Comparison of ENCODE assay signal across 8 cellular contexts in genomic region chr15:40953713-40954074, GRCh38. TPM values are rescaled to one million over a fixed set of nuclear protein-coding genes. Genes with fewer than 3 reads are reported as not detected.
DNase-seq lines count a peak whose midpoint lies in the region; ATAC-seq and TF ChIP-seq lines count a peak whose summit lies in the region.

No MANE protein-coding gene starts in this region.

- no peak for TF ChIP-seq POLR2A in right lobe of liver (IDR thresholded peaks at IDR 0.05)

- no peak for ATAC-seq in activated naive CD8-positive, alpha-beta T cell treated with anti-CD3 and anti-CD28 coated beads, Interleukin-2, amount 50 U/mL, for 24 hours
- ATAC-seq in right lobe of liver = peak in 1 of 4 donors; percentile 1
- ATAC-seq in HG03439 (IDR thresholded peaks at IDR 0.05; ENCODE audit: unreplicated experiment) = no peak

- H3K36me3 ChIP-seq in right lobe of liver = no peaks in the 10 kb centered on the region
- H3K36me3 ChIP-seq in urinary bladder (ENCODE audit: insufficient read depth) = no peaks in the 10 kb centered on the region

- H3K27ac ChIP-seq in right lobe of liver = peak overlapping the region in 1 of 3 donors; percentile 5
- H3K27ac ChIP-seq in urinary bladder (ENCODE audit: low read depth) = no peak overlapping the region

- no peaks in the 10 kb centered on the region for H3K27me3 Mint-ChIP-seq in activated naive CD4-positive, alpha-beta T cell treated with anti-CD3 and anti-CD28 coated beads, Interleukin-2, amount 50 U/mL, for 24 hours
- no peaks in the 10 kb centered on the region for H3K27me3 Mint-ChIP-seq in activated naive CD8-positive, alpha-beta T cell treated with anti-CD3 and anti-CD28 coated beads, Interleukin-2, amount 50 U/mL, for 24 hours

- DNase-seq in activated naive CD4-positive, alpha-beta T cell (lab: John Stamatoyannopoulos, UW) = no peak
- no peak for DNase-seq in activated naive CD8-positive, alpha-beta T cell treated with anti-CD3 and anti-CD28 coated beads, Interleukin-2, amount 50 U/mL, for 24 hours
- DNase-seq in right lobe of liver (no peak), NCI-H2227 treated with DMSO at 0.1 percent for 48 hours (lab: John Stamatoyannopoulos, UW) (no peak), SIG-M5 (lab: John Stamatoyannopoulos, UW) (no peak)

- no peaks in the 10 kb centered on the region for H3K27me3 ChIP-seq in right lobe of liver

- H3K36me3 Mint-ChIP-seq in activated naive CD4-positive, alpha-beta T cell treated with anti-CD3 and anti-CD28 coated beads, Interleukin-2, amount 50 U/mL, for 24 hours = peaks cover 14% of the 10 kb centered on the region
- peaks cover 28% of the 10 kb centered on the region for H3K36me3 Mint-ChIP-seq in activated naive CD8-positive, alpha-beta T cell treated with anti-CD3 and anti-CD28 coated beads, Interleukin-2, amount 50 U/mL, for 24 hours (ENCODE audit: low read depth)

- peaks cover 0 to 22% (median 7%) of the 10 kb centered on the region in 4 donors for H3K4me1 ChIP-seq in right lobe of liver
- H3K4me1 ChIP-seq in urinary bladder (ENCODE audit: insufficient read depth) = no peaks in the 10 kb centered on the region

- TF ChIP-seq CTCF in right lobe of liver (IDR thresholded peaks at IDR 0.05) = no peak

- H3K4me3 ChIP-seq in right lobe of liver (peak overlapping the region; percentile 56 to 76 (median 72)), urinary bladder (ENCODE audit: low read depth, low read length) (peak overlapping the region; percentile 42)

- H3K9me3 Mint-ChIP-seq in activated naive CD4-positive, alpha-beta T cell treated with anti-CD3 and anti-CD28 coated beads, Interleukin-2, amount 50 U/mL, for 24 hours = no peaks in the 10 kb centered on the region
- no peaks in the 10 kb centered on the region for H3K9me3 Mint-ChIP-seq in activated naive CD8-positive, alpha-beta T cell treated with anti-CD3 and anti-CD28 coated beads, Interleukin-2, amount 50 U/mL, for 24 hours

- 6% methylated on average over 6 of the region's 17 CpGs for WGBS in right lobe of liver (ENCODE audit: insufficient coverage, low coverage, low lambda C conversion rate, missing lambda C conversion rate)
- WGBS in urinary bladder = 10% methylated on average over 17 of the region's 17 CpGs

- peak overlapping the region; percentile 94 for H3K4me3 Mint-ChIP-seq in activated naive CD4-positive, alpha-beta T cell treated with anti-CD3 and anti-CD28 coated beads, Interleukin-2, amount 50 U/mL, for 24 hours
- peak overlapping the region; percentile 88 for H3K4me3 Mint-ChIP-seq in activated naive CD8-positive, alpha-beta T cell treated with anti-CD3 and anti-CD28 coated beads, Interleukin-2, amount 50 U/mL, for 24 hours

- intact Hi-C loops in right lobe of liver (cut with DNase I) = no loop called here

- H3K27ac Mint-ChIP-seq in activated naive CD4-positive, alpha-beta T cell treated with anti-CD3 and anti-CD28 coated beads, Interleukin-2, amount 50 U/mL, for 24 hours = peak overlapping the region; percentile 95
- H3K27ac Mint-ChIP-seq in activated naive CD8-positive, alpha-beta T cell treated with anti-CD3 and anti-CD28 coated beads, Interleukin-2, amount 50 U/mL, for 24 hours = peak overlapping the region; percentile 96

- peaks cover 29% of the 10 kb centered on the region for H3K4me1 Mint-ChIP-seq in activated naive CD4-positive, alpha-beta T cell treated with anti-CD3 and anti-CD28 coated beads, Interleukin-2, amount 50 U/mL, for 24 hours
- peaks cover 43% of the 10 kb centered on the region for H3K4me1 Mint-ChIP-seq in activated naive CD8-positive, alpha-beta T cell treated with anti-CD3 and anti-CD28 coated beads, Interleukin-2, amount 50 U/mL, for 24 hours

- no peaks in the 10 kb centered on the region for H3K9me3 ChIP-seq in right lobe of liver

RNA-seq across cellular contexts. Expression of gene CHAC1, which starts 0.4 kb away (rescaled TPM):
- total RNA-seq in right lobe of liver = 10 to 100 TPM in 2 of 6 experiments, 1 to 10 TPM in 1, under 1 TPM in 3; 0.22 to 11.6 (median 0.97) TPM
- 0.42 TPM for total RNA-seq in urinary bladder
- 1.8 TPM for polyA plus RNA-seq in urinary bladder

RNA-seq across cellular contexts. Expression of gene DLL4, which starts 24.6 kb away (rescaled TPM):
- total RNA-seq in right lobe of liver (1 to 10 TPM; 2.9 to 8.7 (median 4.2) TPM), urinary bladder (11.8 TPM)
- polyA plus RNA-seq in urinary bladder = 11.2 TPM

RNA-seq across cellular contexts. Expression of gene VPS18, which starts 59.4 kb away (rescaled TPM):
- total RNA-seq in right lobe of liver (10 to 100 TPM in 5 of 6 experiments, 1 to 10 TPM in 1; 8.4 to 24.7 (median 12.9) TPM), urinary bladder (15.1 TPM)
- 19.3 TPM for polyA plus RNA-seq in urinary bladder
